Comparison of ENCODE assay signal across 8 cellular contexts in the genomic region with DNA sequence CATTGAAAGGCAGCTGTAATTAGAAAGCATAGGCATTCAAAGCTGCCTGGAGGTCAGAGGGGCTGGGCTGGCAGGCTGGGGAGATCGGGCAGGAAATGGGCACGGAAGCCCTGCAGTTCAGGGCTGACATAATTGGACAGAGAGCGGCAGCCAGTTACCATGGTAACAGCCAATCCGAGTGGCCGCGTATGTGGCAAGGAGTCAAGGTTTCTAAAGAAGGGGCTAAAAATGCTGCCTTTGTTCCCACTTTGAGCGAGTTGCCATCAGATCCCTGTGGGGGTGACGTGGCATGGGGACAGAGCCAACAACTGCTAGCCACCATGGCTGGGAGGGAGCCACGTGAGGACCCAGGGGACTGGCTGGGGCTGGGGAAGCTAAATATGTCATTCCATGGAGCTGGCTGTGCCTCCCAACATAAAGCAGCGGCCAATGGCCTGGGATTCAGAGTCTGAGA. TPM values are rescaled to one million over a fixed set of nuclear protein-coding genes. Genes with fewer than 3 reads are reported as not detected.
A peak's percentile ranks its signal among the peaks of the same experiment; 100 is the strongest.
DNase-seq lines count a peak whose midpoint lies in the region; ATAC-seq and TF ChIP-seq lines count a peak whose summit lies in the region.

No MANE protein-coding gene starts in this region.

- H3K4me3 Mint-ChIP-seq in activated naive CD8-positive, alpha-beta T cell treated with anti-CD3 and anti-CD28 coated beads for 36 hours = peak overlapping the region; percentile 32
- peak overlapping the region; percentile 19 for H3K4me3 Mint-ChIP-seq in progenitor cell of endocrine pancreas (ENCODE audit: low read depth)

- H3K27ac ChIP-seq in left ventricle myocardium inferior (replicated peaks) (peak overlapping the region; percentile 67), RWPE1 (no peak overlapping the region)

- no peaks in the 10 kb centered on the region for H3K36me3 ChIP-seq in left ventricle myocardium inferior

- intact Hi-C loops in left ventricle myocardium inferior (cut with micrococcal nuclease) = no loop called here

- H3K27me3 Mint-ChIP-seq in activated naive CD8-positive, alpha-beta T cell treated with anti-CD3 and anti-CD28 coated beads for 36 hours = no peaks in the 10 kb centered on the region
- H3K27me3 Mint-ChIP-seq in progenitor cell of endocrine pancreas = no peaks in the 10 kb centered on the region

- H3K9me3 ChIP-seq in left ventricle myocardium inferior (replicated peaks) = no peaks in the 10 kb centered on the region

- CTCF ChIA-PET in RWPE1 (lab: Yijun Ruan, JAX) = interaction anchor here (0.9 to 1.4 kb wide), 2 partner anchors 22 to 80 kb away, joined by 3 to 4 read pairs; no protein-coding TSS in a partner anchor

- no peak for TF ChIP-seq CTCF in left ventricle myocardium inferior (IDR thresholded peaks at IDR 0.05; ENCODE audit: borderline replicate concordance)
- no peak for TF ChIP-seq CTCF in progenitor cell of endocrine pancreas (IDR thresholded peaks at IDR 0.05; ENCODE audit: unreplicated experiment)
- TF ChIP-seq CTCF in RWPE1 (conservative IDR thresholded peaks at IDR 0.05; ENCODE audit: low read depth) = no peak

- H3K4me1 Mint-ChIP-seq in activated naive CD8-positive, alpha-beta T cell treated with anti-CD3 and anti-CD28 coated beads for 36 hours = peaks cover 19% of the 10 kb centered on the region
- peaks cover 16% of the 10 kb centered on the region for H3K4me1 Mint-ChIP-seq in progenitor cell of endocrine pancreas (ENCODE audit: low read depth)

- no peaks in the 10 kb centered on the region for H3K36me3 Mint-ChIP-seq in activated naive CD8-positive, alpha-beta T cell treated with anti-CD3 and anti-CD28 coated beads for 36 hours
- no peaks in the 10 kb centered on the region for H3K36me3 Mint-ChIP-seq in progenitor cell of endocrine pancreas (ENCODE audit: insufficient read depth)

- peak; percentile 6 for DNase-seq in NCI-H748 treated with DMSO at 0.1 percent for 48 hours (lab: John Stamatoyannopoulos, UW)
- DNase-seq in activated naive CD8-positive, alpha-beta T cell treated with anti-CD3 and anti-CD28 coated beads for 36 hours = peak; percentile 62
- DNase-seq in left ventricle myocardium inferior = peak; percentile 75
- DNase-seq in progenitor cell of endocrine pancreas (ENCODE audit: low spot score, unreplicated experiment) = no peak
- no peak for DNase-seq in RWPE1 (ENCODE audit: low spot score)

- POLR2A ChIA-PET in RWPE1 (lab: Yijun Ruan, JAX; ENCODE audit: low non-redundant PET) = no interaction called here

- H3K27me3 ChIP-seq in left ventricle myocardium inferior (ENCODE audit: low read depth) = no peaks in the 10 kb centered on the region

- H3K4me1 ChIP-seq in left ventricle myocardium inferior = peaks cover 29% of the 10 kb centered on the region

- ATAC-seq in GM18909 (IDR thresholded peaks at IDR 0.05; ENCODE audit: poor library complexity, unreplicated experiment) = peak; percentile 50
- no peak for ATAC-seq in GM19395 (IDR thresholded peaks at IDR 0.05; ENCODE audit: unreplicated experiment)
- ATAC-seq in GM18867 (IDR thresholded peaks at IDR 0.05; ENCODE audit: unreplicated experiment) = no peak

- peak overlapping the region; percentile 54 for H3K4me3 ChIP-seq in left ventricle myocardium inferior

- peak overlapping the region; percentile 68 for H3K27ac Mint-ChIP-seq in activated naive CD8-positive, alpha-beta T cell treated with anti-CD3 and anti-CD28 coated beads for 36 hours
- peak overlapping the region; percentile 80 for H3K27ac Mint-ChIP-seq in progenitor cell of endocrine pancreas

- H3K9me3 Mint-ChIP-seq in activated naive CD8-positive, alpha-beta T cell treated with anti-CD3 and anti-CD28 coated beads for 36 hours = no peaks in the 10 kb centered on the region
- H3K9me3 Mint-ChIP-seq in progenitor cell of endocrine pancreas (ENCODE audit: low read depth) = no peaks in the 10 kb centered on the region

RNA-seq across cellular contexts. Expression of a gene that starts 44.7 kb away (rescaled TPM):
- total RNA-seq in activated naive CD8-positive, alpha-beta T cell treated with anti-CD3 and anti-CD28 coated beads for 36 hours = 100 to 1,000 TPM in 1 of 2 experiments, 10 to 100 TPM in 1; 97.3 to 100 TPM
- total RNA-seq in left ventricle myocardium inferior = 62.1 TPM
- total RNA-seq in progenitor cell of endocrine pancreas = 228 and 247 TPM in 2 replicates

RNA-seq across cellular contexts. Expression of a gene that starts 51.1 kb away (rescaled TPM):
- 100 to 1,000 TPM; 140 to 148 TPM for total RNA-seq in activated naive CD8-positive, alpha-beta T cell treated with anti-CD3 and anti-CD28 coated beads for 36 hours
- total RNA-seq in left ventricle myocardium inferior (24.3 TPM), progenitor cell of endocrine pancreas (113 and 115 TPM in 2 replicates)

Comparison
In these comparisons a context has a peak if more than half of its experiments do, and no peak if none do; other contexts are left out.
1. DNase-seq: peak in NCI-H748 treated with DMSO at 0.1 percent for 48 hours (single experiment), activated naive CD8-positive, alpha-beta T cell treated with anti-CD3 and anti-CD28 coated beads for 36 hours (single experiment) and left ventricle myocardium inferior (single experiment); none in progenitor cell of endocrine pancreas (single experiment) and RWPE1 (single experiment).